ENCODE assay signal across 27 cellular contexts in the genomic region with DNA sequence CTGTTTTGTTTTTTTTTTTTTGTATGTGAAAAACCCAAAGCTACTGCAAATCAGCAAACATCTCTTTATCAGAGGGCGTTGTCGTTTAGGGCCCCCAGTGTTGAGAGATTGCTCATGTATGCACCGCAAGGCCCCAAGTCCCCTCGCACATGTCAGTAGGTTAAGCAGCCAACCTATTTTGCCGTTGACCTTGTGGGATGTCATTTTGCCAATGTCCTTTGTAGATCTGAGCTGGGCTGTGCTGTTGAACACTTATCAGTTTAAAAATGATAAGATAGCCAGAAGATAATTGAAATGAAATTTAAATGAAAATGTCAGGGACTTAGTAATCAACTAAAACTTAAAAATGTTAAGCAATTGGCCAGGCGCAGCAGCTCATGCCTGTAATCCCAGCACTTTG.
"Had no signal": no experiment of that assay in that cellular context is flagged by ENCODE, and none has a peak within 500 bp of the region (broad histone marks: within the 10 kb centered on the region; RNA-seq: fewer than 3 reads in every experiment).

No MANE protein-coding gene starts in this region.

- H3K27me3 Mint-ChIP-seq: activated CD4-positive, alpha-beta T cell treated with anti-CD3 and anti-CD28 coated beads, Interleukin-2, amount 10 ng/mL, durations not matched to agents 24 days and 14 days; activated naive CD8-positive, alpha-beta T cell treated with anti-CD3 and anti-CD28 coated beads, Interleukin-2, amount 50 U/mL, for 24 hours; activated T-cell treated with anti-CD3 and anti-CD28 coated beads, Interleukin-2, amount 50 U/mL, for 24 hours; T-cell had no signal

- H3K36me3 Mint-ChIP-seq: activated naive CD4-positive, alpha-beta T cell treated with anti-CD3 and anti-CD28 coated beads, Interleukin-2, amount 50 U/mL, for 72 hours; brain had no signal

- H3K27ac ChIP-seq: SK-N-MC had no signal

- H3K4me3 ChIP-seq: K562, SK-N-MC had no signal

- H3K4me3 Mint-ChIP-seq: activated B cell treated with CpG ODN at 0.5 μM for 24 hours; activated CD4-positive, alpha-beta T cell treated with anti-CD3 and anti-CD28 coated beads, Interleukin-2, amount 10 ng/mL, durations not matched to agents 24 days and 14 days; activated naive CD8-positive, alpha-beta T cell treated with anti-CD3 and anti-CD28 coated beads, Interleukin-2, amount 50 U/mL, for 24 hours; activated T-cell treated with anti-CD3 and anti-CD28 coated beads, Interleukin-2, amount 50 U/mL, for 24 hours; activated T-helper 1 cell treated with anti-CD3 and anti-CD28 coated beads, Interleukin-12 subunit alpha, Interleukin-12 subunit beta, Interleukin-2, Interleukin-4 antibody, amounts not matched to agents 30 ng/mL and 10 ng/mL and 1 ng/mL, durations not matched to agents 14 hours and 24 hours and 36 hours; brain had no signal

- H3K27ac Mint-ChIP-seq: activated B cell treated with CpG ODN at 0.5 μM for 24 hours; activated CD4-positive, alpha-beta T cell treated with anti-CD3 and anti-CD28 coated beads, Interleukin-2, amount 10 ng/mL, durations not matched to agents 24 days and 14 days; activated naive CD4-positive, alpha-beta T cell treated with anti-CD3 and anti-CD28 coated beads, Interleukin-2, amount 50 U/mL, for 72 hours; activated naive CD8-positive, alpha-beta T cell treated with anti-CD3 and anti-CD28 coated beads, Interleukin-2, amount 50 U/mL, for 24 hours; activated T-cell treated with anti-CD3 and anti-CD28 coated beads, Interleukin-2, amount 50 U/mL, for 24 hours; activated T-helper 1 cell treated with anti-CD3 and anti-CD28 coated beads, Interleukin-12 subunit alpha, Interleukin-12 subunit beta, Interleukin-2, Interleukin-4 antibody, amounts not matched to agents 30 ng/mL and 10 ng/mL and 1 ng/mL, durations not matched to agents 14 hours and 24 hours and 36 hours had no signal

- H3K9me3 Mint-ChIP-seq: activated B cell treated with CpG ODN at 0.5 μM for 24 hours; activated T-cell treated with anti-CD3 and anti-CD28 coated beads, Interleukin-2, amount 50 U/mL, for 24 hours; activated T-helper 1 cell treated with anti-CD3 and anti-CD28 coated beads, Interleukin-12 subunit alpha, Interleukin-12 subunit beta, Interleukin-2, Interleukin-4 antibody, amounts not matched to agents 30 ng/mL and 10 ng/mL and 1 ng/mL, durations not matched to agents 14 hours and 24 hours and 36 hours; brain; T-cell had no signal

- ATAC-seq: activated naive CD4-positive, alpha-beta T cell treated with anti-CD3 and anti-CD28 coated beads, Interleukin-2, amount 50 U/mL, for 72 hours; activated naive CD8-positive, alpha-beta T cell treated with anti-CD3 and anti-CD28 coated beads, Interleukin-2, amount 50 U/mL, for 24 hours; K562; Panc1; Right ventricle myocardium inferior; T-cell had no signal

- DNase-seq: activated B cell treated with CpG ODN at 0.5 μM for 24 hours; activated CD4-positive, alpha-beta T cell treated with anti-CD3 and anti-CD28 coated beads for 1 hour; activated CD4-positive, alpha-beta T cell treated with anti-CD3 and anti-CD28 coated beads, Interleukin-2, amount 10 ng/mL, durations not matched to agents 24 days and 14 days; activated CD4-positive, alpha-beta T cell treated with anti-CD3 and anti-CD28 coated beads, Interleukin-2, amount 50 U/mL, for 48 hours; activated effector memory CD4-positive, alpha-beta T cell treated with Interleukin-2 at 50 U/mL for 16 hours; activated naive CD4-positive, alpha-beta T cell; activated naive CD8-positive, alpha-beta T cell treated with anti-CD3 and anti-CD28 coated beads, Interleukin-2, amount 50 U/mL, for 24 hours; activated T-cell treated with anti-CD3 and anti-CD28 coated beads, Interleukin-2, amount 50 U/mL, for 24 hours; amygdala; Kasumi-1; NCI-H1694; NCI-H2029; NCI-H2107; NCI-H345; NCI-H510A treated with DMSO at 0.1 percent for 48 hours; NCI-H69; RPMI8226; T-cell; T-helper 2 cell; T1000 had no signal
